In genomic region chr1:211843507-211844298, GRCh38 we compare ENCODE assay signal across 16 cellular contexts. TPM values are rescaled to one million over a fixed set of nuclear protein-coding genes. Genes with fewer than 3 reads are reported as not detected.
DNase-seq lines count a peak whose midpoint lies in the region; ATAC-seq and TF ChIP-seq lines count a peak whose summit lies in the region.
"Had no signal": no experiment of that assay in that cellular context is flagged by ENCODE, and none has a peak within 500 bp of the region (broad histone marks: within the 10 kb centered on the region; RNA-seq: fewer than 3 reads in every experiment).

No MANE protein-coding gene starts in this region.

- intact Hi-C loops in PC-3 (cut with micrococcal nuclease) = no loop called here

- no peaks in the 10 kb centered on the region for H3K27me3 ChIP-seq in SK-N-SH (ENCODE audit: insufficient read depth)
- H3K27me3 ChIP-seq in DND-41 (ENCODE audit: insufficient read depth, low read length, poor library complexity) = no peaks in the 10 kb centered on the region
- no peaks in the 10 kb centered on the region for H3K27me3 ChIP-seq in PC-3 (ENCODE audit: low read length)
- H3K27me3 ChIP-seq in hepatocyte = no peaks in the 10 kb centered on the region
- H3K27me3 ChIP-seq: upper lobe of left lung had no signal

- 81% methylated on average over 7 of the region's 7 CpGs for WGBS in SK-N-SH (ENCODE audit: low lambda C conversion rate)
- WGBS in hepatocyte (ENCODE audit: low lambda C conversion rate, missing lambda C conversion rate) = 60% methylated on average over 7 of the region's 7 CpGs

- POLR2A ChIA-PET in SK-N-SH (lab: Yijun Ruan, JAX) (no interaction called here), PC-3 (lab: Charles Lee; ENCODE audit: unreplicated experiment) (no interaction called here)

- H3F3A ChIP-seq in SK-N-SH (replicated peaks; ENCODE audit: insufficient read depth) (no peaks in the 10 kb centered on the region), PC-3 (ENCODE audit: low read length, unreplicated experiment) (no peaks in the 10 kb centered on the region)

- H3K4me3 ChIP-seq in SK-N-SH (ENCODE audit: low read depth in 2 of 2, low read length in 1 of 2) (no peak overlapping the region), DND-41 (ENCODE audit: low read depth in 1 of 2, low read length in 2 of 2) (no peak overlapping the region), PC-3 (ENCODE audit: low read length) (no peak overlapping the region), hepatocyte (no peak overlapping the region)
- H3K4me3 ChIP-seq: upper lobe of left lung had no signal

- H4K20me1 ChIP-seq in SK-N-SH (ENCODE audit: insufficient read depth) = no peaks in the 10 kb centered on the region
- no peaks in the 10 kb centered on the region for H4K20me1 ChIP-seq in DND-41 (ENCODE audit: insufficient read depth, low read length)
- no peaks in the 10 kb centered on the region for H4K20me1 ChIP-seq in PC-3 (ENCODE audit: low read length)
- H4K20me1 ChIP-seq in hepatocyte (ENCODE audit: insufficient read depth, poor library complexity, severe bottlenecking) = no peaks in the 10 kb centered on the region

- CTCF ChIA-PET in SK-N-SH (lab: Yijun Ruan, JAX) = interaction anchor here (0.7 to 1.5 kb wide), 2 partner anchors 15 to 145 kb away, joined by 3 to 5 read pairs; no protein-coding TSS in a partner anchor
- CTCF ChIA-PET in PC-3 (lab: Charles Lee) = interaction anchor here (0.6 kb wide), 1 partner anchor 907 kb away, joined by 4 read pairs; no protein-coding TSS in a partner anchor

- no peaks in the 10 kb centered on the region for H3K9me2 ChIP-seq in SK-N-SH
- no peaks in the 10 kb centered on the region for H3K9me2 ChIP-seq in PC-3 (replicated peaks; ENCODE audit: low read length)
- H3K9me2 ChIP-seq in hepatocyte (replicated peaks; ENCODE audit: insufficient read depth) = no peaks in the 10 kb centered on the region

- no peak overlapping the region for H3K9ac ChIP-seq in SK-N-SH
- H3K9ac ChIP-seq in DND-41 (ENCODE audit: low read depth, low read length) = no peak overlapping the region
- H3K9ac ChIP-seq in PC-3 (ENCODE audit: low read length) = no peak overlapping the region

- H3K27ac ChIP-seq in SK-N-SH (ENCODE audit: low read depth in 2 of 2, low read length in 1 of 2) (no peak overlapping the region), DND-41 (ENCODE audit: low read length) (0 out of 2 replicates have a peak overlapping the region, but pooled peaks have one; percentile 63), PC-3 (ENCODE audit: low read length) (no peak overlapping the region), hepatocyte (peak overlapping the region; percentile 2)
- H3K27ac ChIP-seq: upper lobe of left lung, WERI-Rb-1 had no signal

- no peak for TF ChIP-seq RAD21 in SK-N-SH (IDR thresholded peaks at IDR 0.05; ENCODE audit: low read length)

- BruUV-seq in PC-3 (replicated peaks; lab: Mats Ljungman, UMichigan) = no TSS peak

- ATAC-seq in SK-N-SH treated with all-trans-retinoic acid at 6 μM for 48 hours = no peak
- ATAC-seq in DND-41 (ENCODE audit: insufficient read depth, low read depth) = no peak
- ATAC-seq in PC-3 = peak; percentile 90
- no peak for ATAC-seq in GM19035 (IDR thresholded peaks at IDR 0.05; ENCODE audit: unreplicated experiment)
- ATAC-seq: esophagus mucosa had no signal

- H3K4me1 ChIP-seq in SK-N-SH (ENCODE audit: control insufficient read depth in 1 of 2, insufficient read depth in 2 of 2, low read depth in 1 of 2, low read length in 1 of 2) = no peaks in the 10 kb centered on the region
- H3K4me1 ChIP-seq in DND-41 (ENCODE audit: insufficient read depth, low read length) = peaks cover 16% of the 10 kb centered on the region
- H3K4me1 ChIP-seq in PC-3 (ENCODE audit: insufficient read depth, low read length) = peaks cover 7% of the 10 kb centered on the region; the same call in 1 of the 2 replicates
- no peaks in the 10 kb centered on the region for H3K4me1 ChIP-seq in hepatocyte (ENCODE audit: insufficient read depth)

- peak overlapping the region; percentile 52 for H2AFZ ChIP-seq in SK-N-SH (ENCODE audit: low read depth)
- H2AFZ ChIP-seq in DND-41 (ENCODE audit: low read depth, low read length) = peak overlapping the region; percentile 76
- no peak overlapping the region for H2AFZ ChIP-seq in PC-3 (ENCODE audit: low read length)
- H2AFZ ChIP-seq in hepatocyte = peak overlapping the region; percentile 3

- DNase-seq in SK-N-SH = no peak
- no peak for DNase-seq in DND-41
- DNase-seq in PC-3 = peak; percentile 62
- no peak for DNase-seq in hepatocyte (ENCODE audit: low spot score)
- DNase-seq in RPMI8226 = no peak
- DNase-seq in NCI-H526 (lab: John Stamatoyannopoulos, UW) = no peak
- DNase-seq: activated gamma-delta T cell treated with Interleukin-2 at 50 U/mL for 16 hours; islet precursor cell; NCI-H2029; NCI-H510A; stimulated activated CD4-positive, alpha-beta T cell treated with anti-CD3 and anti-CD28 coated beads, Interleukin-15, amount 100 ng/mL, for 24 hours; upper lobe of left lung; WERI-Rb-1 had no signal

- H3K79me2 ChIP-seq in SK-N-SH (ENCODE audit: insufficient read depth) (no peaks in the 10 kb centered on the region), DND-41 (ENCODE audit: insufficient read depth, low read length) (no peaks in the 10 kb centered on the region), PC-3 (ENCODE audit: low read length) (no peaks in the 10 kb centered on the region), hepatocyte (no peaks in the 10 kb centered on the region)

- H3K9me3 ChIP-seq in SK-N-SH (no peaks in the 10 kb centered on the region), DND-41 (ENCODE audit: insufficient read depth, low read length, severe bottlenecking) (no peaks in the 10 kb centered on the region), PC-3 (ENCODE audit: low read length) (no peaks in the 10 kb centered on the region), hepatocyte (ENCODE audit: low read depth) (no peaks in the 10 kb centered on the region)
- H3K9me3 ChIP-seq: upper lobe of left lung had no signal

- H3K4me2 ChIP-seq in SK-N-SH (no peak overlapping the region), DND-41 (ENCODE audit: insufficient read depth, low read length) (peak overlapping the region; percentile 45; the same call in 1 of the 2 replicates), PC-3 (ENCODE audit: low read length) (peak overlapping the region; percentile 4), hepatocyte (peak overlapping the region; percentile 26)

- TF ChIP-seq CTCF in SK-N-SH (IDR thresholded peaks at IDR 0.05) (no peak), DND-41 (IDR thresholded peaks at IDR 0.05; ENCODE audit: borderline replicate concordance, extremely low read depth, low read length, poor library complexity, severe bottlenecking) (no peak), PC-3 (conservative IDR thresholded peaks at IDR 0.05; ENCODE audit: low read depth, low read length) (no peak), hepatocyte (IDR thresholded peaks at IDR 0.05; ENCODE audit: poor library complexity) (no peak)

- no peak for TF ChIP-seq EP300 in SK-N-SH (IDR thresholded peaks at IDR 0.05; ENCODE audit: borderline replicate concordance in 1 of 2, low read depth in 1 of 2, low read length in 1 of 2)

- H3K36me3 ChIP-seq in SK-N-SH (replicated peaks in 1 of 2; ENCODE audit: control insufficient read depth in 1 of 2, insufficient read depth in 2 of 2, low read length in 1 of 2) = no peaks in the 10 kb centered on the region
- no peaks in the 10 kb centered on the region for H3K36me3 ChIP-seq in DND-41 (ENCODE audit: insufficient read depth, low read length)
- no peaks in the 10 kb centered on the region for H3K36me3 ChIP-seq in PC-3 (ENCODE audit: low read depth, low read length)
- H3K36me3 ChIP-seq in hepatocyte (replicated peaks; ENCODE audit: insufficient read depth, low read depth) = no peaks in the 10 kb centered on the region
- H3K36me3 ChIP-seq: upper lobe of left lung, WERI-Rb-1 had no signal

TF ChIP-seq in SK-N-SH, 30 proteins besides CTCF, POLR2A, EP300 and RAD21 (continues in another document):
- TF ChIP-seq NRF1 (IDR thresholded peaks at IDR 0.05; ENCODE audit: low read depth, low read length) (no peak), MAX (IDR thresholded peaks at IDR 0.05; ENCODE audit: low read depth) (no peak), POLR2AphosphoS5 (IDR thresholded peaks at IDR 0.05; ENCODE audit: low read depth, low read length) (no peak)

TF ChIP-seq in SK-N-SH treated with all-trans-retinoic acid at 6 μM for 48 hours, 23 proteins besides CTCF, POLR2A, EP300 and RAD21 (continues in another document):
- no peak for TF ChIP-seq GLIS3 (CRISPR knock-in tag; IDR thresholded peaks at IDR 0.05)
- no peak for TF ChIP-seq BACH2 (CRISPR knock-in tag; IDR thresholded peaks at IDR 0.05; ENCODE audit: borderline replicate concordance)
- TF ChIP-seq, protein P1, sequence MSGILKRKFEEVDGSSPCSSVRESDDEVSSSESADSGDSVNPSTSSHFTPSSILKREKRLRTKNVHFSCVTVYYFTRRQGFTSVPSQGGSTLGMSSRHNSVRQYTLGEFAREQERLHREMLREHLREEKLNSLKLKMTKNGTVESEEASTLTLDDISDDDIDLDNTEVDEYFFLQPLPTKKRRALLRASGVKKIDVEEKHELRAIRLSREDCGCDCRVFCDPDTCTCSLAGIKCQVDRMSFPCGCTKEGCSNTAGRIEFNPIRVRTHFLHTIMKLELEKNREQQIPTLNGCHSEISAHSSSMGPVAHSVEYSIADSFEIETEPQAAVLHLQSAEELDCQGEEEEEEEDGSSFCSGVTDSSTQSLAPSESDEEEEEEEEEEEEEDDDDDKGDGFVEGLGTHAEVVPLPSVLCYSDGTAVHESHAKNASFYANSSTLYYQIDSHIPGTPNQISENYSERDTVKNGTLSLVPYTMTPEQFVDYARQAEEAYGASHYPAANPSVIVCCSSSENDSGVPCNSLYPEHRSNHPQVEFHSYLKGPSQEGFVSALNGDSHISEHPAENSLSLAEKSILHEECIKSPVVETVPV (CRISPR knock-in tag; IDR thresholded peaks at IDR 0.05) = no peak
- TF ChIP-seq SNAI2 (CRISPR knock-in tag; IDR thresholded peaks at IDR 0.05) = no peak
- TF ChIP-seq ISL1 (CRISPR knock-in tag; IDR thresholded peaks at IDR 0.05) = no peak
- TF ChIP-seq CSDC2 (CRISPR knock-in tag; IDR thresholded peaks at IDR 0.05) = no peak
- no peak for TF ChIP-seq RARB (CRISPR knock-in tag; IDR thresholded peaks at IDR 0.05)
- TF ChIP-seq ARNTL (CRISPR knock-in tag; IDR thresholded peaks at IDR 0.05; ENCODE audit: borderline replicate concordance, low read depth) = no peak
- no peak for TF ChIP-seq ZNF70 (CRISPR knock-in tag; IDR thresholded peaks at IDR 0.05)
- no peak for TF ChIP-seq ZNF565 (CRISPR knock-in tag; conservative IDR thresholded peaks at IDR 0.05; ENCODE audit: low read depth)
- no peak for TF ChIP-seq TCF4 (CRISPR knock-in tag; IDR thresholded peaks at IDR 0.05; ENCODE audit: borderline replicate concordance)
- no peak for TF ChIP-seq OSR1 (CRISPR knock-in tag; IDR thresholded peaks at IDR 0.05)

RNA-seq across cellular contexts. Expression of gene LPGAT1, which starts 13.1 kb away (rescaled TPM):
- polyA plus RNA-seq in SK-N-SH (2012; rRNA removed) = 4.8 and 6.3 TPM in 2 replicates
- polyA plus RNA-seq in SK-N-SH (2012; cell fraction: cytosol; rRNA removed) = 8.8 and 9.2 TPM in 2 replicates
- 2.3 and 4.9 TPM in 2 replicates for polyA plus RNA-seq in SK-N-SH (2012; cell fraction: nucleus; rRNA removed)
- total RNA-seq in PC-3 (2014; rRNA removed) = 39.8 and 41.7 TPM in 2 replicates
- total RNA-seq in hepatocyte = 73.7 and 92.1 TPM in 2 replicates
- polyA plus RNA-seq in hepatocyte = 25.3 and 36.4 TPM in 2 replicates

Comparison
In these comparisons a context has a peak if more than half of its experiments do, and no peak if none do; other contexts are left out.
1. H3K27ac ChIP-seq: peak in DND-41 (single experiment) and hepatocyte (single experiment); none in SK-N-SH (0 of 2) and PC-3 (single experiment).